Comparison of ENCODE assay signal across 8 cellular contexts in the genomic region with DNA sequence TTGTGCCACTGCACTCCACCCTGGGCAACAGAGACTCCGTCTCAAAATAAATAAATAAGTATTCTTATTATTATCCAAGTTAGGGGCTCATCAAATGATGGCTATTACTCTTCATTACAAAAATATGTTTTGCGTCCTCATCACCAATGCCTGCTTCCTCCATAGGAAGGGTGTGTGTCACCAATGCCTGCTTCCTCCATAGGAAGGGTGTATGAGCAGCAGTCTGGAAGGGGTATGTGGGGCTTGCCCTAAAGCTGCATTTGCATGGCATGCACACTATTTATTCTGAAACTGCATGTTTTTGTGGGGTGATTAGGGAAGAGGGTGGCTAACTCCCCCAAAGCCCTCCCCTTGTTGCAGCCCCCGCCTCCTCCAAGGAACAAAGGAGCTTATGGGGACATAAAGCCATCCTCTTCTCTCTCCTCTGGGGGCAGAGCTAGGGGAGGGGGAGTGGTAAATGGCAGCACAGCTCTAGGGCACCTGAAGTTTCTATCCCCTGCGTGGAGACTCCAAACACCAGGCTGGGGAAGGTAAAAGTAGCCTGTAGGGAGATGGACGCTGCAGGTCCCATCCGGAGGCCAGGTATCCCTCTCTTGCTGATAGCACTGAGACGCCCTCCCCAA. TPM values are rescaled to one million over a fixed set of nuclear protein-coding genes. Genes with fewer than 3 reads are reported as not detected.
DNase-seq lines count a peak whose midpoint lies in the region; FAIRE-seq and TF ChIP-seq lines count a peak whose summit lies in the region.

No MANE protein-coding gene starts in this region.

- peak overlapping the region; percentile 86 to 92 (median 90) for H3K4me3 Mint-ChIP-seq in CD4-positive, alpha-beta memory T cell
- H3K4me3 Mint-ChIP-seq in activated naive CD4-positive, alpha-beta T cell treated with anti-CD3 and anti-CD28 coated beads, Interleukin-2, amount 50 U/mL, for 24 hours: peak overlapping the region; percentile 93

- dilution Hi-C loops in keratinocyte (cut with MboI; ENCODE audit: extremely low pct_ligation_motif_present, low sequenced_read_pairs): no loop called here

- TF ChIP-seq POLR2A in suprapubic skin (IDR thresholded peaks at IDR 0.05): no peak

- H2AFZ ChIP-seq in keratinocyte (ENCODE audit: control insufficient read depth, low read length): no peak overlapping the region

- H3K27me3 ChIP-seq in CD4-positive, alpha-beta memory T cell (ENCODE audit: insufficient read depth, low read length): no peaks in the 10 kb centered on the region
- H3K27me3 ChIP-seq in keratinocyte (ENCODE audit: control insufficient read depth, extremely low read depth, insufficient read depth, low read length) (no peaks in the 10 kb centered on the region), suprapubic skin (no peaks in the 10 kb centered on the region)

- TF ChIP-seq CTCF in keratinocyte (optimal IDR thresholded peaks at IDR 0.05 in 1 of 3, IDR thresholded peaks at IDR 0.05 in 1 of 3, conservative IDR thresholded peaks at IDR 0.05 in 1 of 3; ENCODE audit: extremely low read depth in 1 of 3, insufficient read depth in 2 of 3, low read length in 3 of 3) (no peak), suprapubic skin (IDR thresholded peaks at IDR 0.05) (no peak)

- 40% methylated on average over 5 of the region's 7 CpGs for WGBS in suprapubic skin

- peaks cover 26% of the 10 kb centered on the region for H3K4me1 ChIP-seq in CD4-positive, alpha-beta memory T cell (ENCODE audit: insufficient read depth, low read length)
- H3K4me1 ChIP-seq in keratinocyte (ENCODE audit: control insufficient read depth, extremely low read depth, insufficient read depth, low read length) (peaks cover 11% of the 10 kb centered on the region), suprapubic skin (peaks cover 30% of the 10 kb centered on the region)

- FAIRE-seq in keratinocyte (lab: Jason Lieb, UNC): no peak

- H3K4me1 Mint-ChIP-seq in CD4-positive, alpha-beta memory T cell: peaks cover 8 to 31% (median 21%) of the 10 kb centered on the region in 4 donors
- peaks cover 21% of the 10 kb centered on the region for H3K4me1 Mint-ChIP-seq in activated naive CD4-positive, alpha-beta T cell treated with anti-CD3 and anti-CD28 coated beads, Interleukin-2, amount 50 U/mL, for 24 hours

- H3K9me3 Mint-ChIP-seq in CD4-positive, alpha-beta memory T cell: no peaks in the 10 kb centered on the region
- no peaks in the 10 kb centered on the region for H3K9me3 Mint-ChIP-seq in activated naive CD4-positive, alpha-beta T cell treated with anti-CD3 and anti-CD28 coated beads, Interleukin-2, amount 50 U/mL, for 24 hours

- peak in 1 of 5 donors; percentile 4 for DNase-seq in CD4-positive, alpha-beta memory T cell
- no peak for DNase-seq in keratinocyte (ENCODE audit: low read depth, low spot score)
- DNase-seq in suprapubic skin (ENCODE audit: low spot score in 2 of 2): no peak
- no peak for DNase-seq in EL
- no peak for DNase-seq in NK-92 treated with Interleukin-12 subunit alpha and Interleukin-12 subunit beta, amount 100 ng/mL, for 24 hours (lab: John Stamatoyannopoulos, UW)
- no peak for DNase-seq in activated CD4-positive, CD25-positive, alpha-beta regulatory T cell treated with anti-CD3 and anti-CD28 coated beads, Interleukin-2, amount 50 U/mL, for 72 hours

- POLR2A ChIA-PET in CD4-positive, alpha-beta memory T cell (lab: Charles Lee; ENCODE audit: partially characterized antibody): interaction anchor here (1.5 to 4.2 kb wide), 4 partner anchors 55 to 105 kb away, joined by 6 to 28 read pairs (median 12); a partner anchor contains a TSS

- peak overlapping the region; percentile 57 to 88 (median 81) for H3K27ac Mint-ChIP-seq in CD4-positive, alpha-beta memory T cell
- no peak overlapping the region for H3K27ac Mint-ChIP-seq in activated naive CD4-positive, alpha-beta T cell treated with anti-CD3 and anti-CD28 coated beads, Interleukin-2, amount 50 U/mL, for 24 hours

- H3K9me3 ChIP-seq in CD4-positive, alpha-beta memory T cell (ENCODE audit: control insufficient read depth in 1 of 2, low read length in 2 of 2): no peaks in the 10 kb centered on the region
- H3K9me3 ChIP-seq in KOPT-K1 (ENCODE audit: insufficient read depth, low read length, poor library complexity, severe bottlenecking): no peaks in the 10 kb centered on the region
- H3K9me3 ChIP-seq in keratinocyte (ENCODE audit: control insufficient read depth, low read depth, low read length): no peaks in the 10 kb centered on the region
- no peaks in the 10 kb centered on the region for H3K9me3 ChIP-seq in suprapubic skin

- intact Hi-C loops in CD4-positive, alpha-beta memory T cell (cut with micrococcal nuclease): no loop called here

- no peaks in the 10 kb centered on the region for H3K36me3 ChIP-seq in CD4-positive, alpha-beta memory T cell (ENCODE audit: insufficient read depth, low read length)
- H3K36me3 ChIP-seq in KOPT-K1 (ENCODE audit: insufficient read depth, low read length): peaks cover 40% of the 10 kb centered on the region
- peaks cover 4 to 6% of the 10 kb centered on the region in 2 experiments for H3K36me3 ChIP-seq in keratinocyte (ENCODE audit: control insufficient read depth in 2 of 2, extremely low read depth in 1 of 2, insufficient read depth in 2 of 2, low read length in 2 of 2)
- no peaks in the 10 kb centered on the region for H3K36me3 ChIP-seq in suprapubic skin

- H3K4me2 ChIP-seq in keratinocyte (ENCODE audit: control insufficient read depth, extremely low read depth, insufficient read depth, low read depth, low read length): peak overlapping the region; percentile 53

- peak overlapping the region; percentile 66 for H3K27ac ChIP-seq in CD4-positive, alpha-beta memory T cell (ENCODE audit: low read depth, low read length)
- H3K27ac ChIP-seq in KOPT-K1 (ENCODE audit: low read depth, low read length, poor library complexity, severe bottlenecking): peak overlapping the region; percentile 85
- no peak overlapping the region for H3K27ac ChIP-seq in keratinocyte (ENCODE audit: control insufficient read depth, insufficient read depth, low read length)
- H3K27ac ChIP-seq in suprapubic skin: no peak overlapping the region

- peaks cover 6 to 11% of the 10 kb centered on the region in 2 donors for H3K36me3 Mint-ChIP-seq in CD4-positive, alpha-beta memory T cell
- H3K36me3 Mint-ChIP-seq in activated naive CD4-positive, alpha-beta T cell treated with anti-CD3 and anti-CD28 coated beads, Interleukin-2, amount 50 U/mL, for 24 hours: peaks cover 4% of the 10 kb centered on the region

- no peaks in the 10 kb centered on the region for H4K20me1 ChIP-seq in keratinocyte (ENCODE audit: control insufficient read depth, extremely low read depth, insufficient read depth, low read length)

- no peaks in the 10 kb centered on the region for H3K9me1 ChIP-seq in keratinocyte (ENCODE audit: control insufficient read depth, extremely low read depth, insufficient read depth, low read length)

- peak overlapping the region; percentile 88 for H3K9ac ChIP-seq in keratinocyte (ENCODE audit: control insufficient read depth, extremely low read depth, insufficient read depth, low read length)

- H3K4me3 ChIP-seq in CD4-positive, alpha-beta memory T cell (ENCODE audit: low read length in 2 of 2): peak overlapping the region; percentile 21 to 82
- H3K4me3 ChIP-seq in keratinocyte (ENCODE audit: control insufficient read depth in 2 of 3, extremely low read depth in 1 of 3, insufficient read depth in 2 of 3, low read depth in 1 of 3, low read length in 3 of 3): peak overlapping the region; percentile 83 to 95 (median 84)
- peak overlapping the region; percentile 99 for H3K4me3 ChIP-seq in suprapubic skin

- H3K27me3 Mint-ChIP-seq in CD4-positive, alpha-beta memory T cell: no peaks in the 10 kb centered on the region
- H3K27me3 Mint-ChIP-seq in activated naive CD4-positive, alpha-beta T cell treated with anti-CD3 and anti-CD28 coated beads, Interleukin-2, amount 50 U/mL, for 24 hours: no peaks in the 10 kb centered on the region

- CTCF ChIA-PET in CD4-positive, alpha-beta memory T cell (lab: Charles Lee; ENCODE audit: partially characterized antibody): interaction anchor here (1.0 kb wide), 1 partner anchor 9 kb away, joined by 3 read pairs; no protein-coding TSS in a partner anchor

- peaks cover 30% of the 10 kb centered on the region for H3K79me2 ChIP-seq in keratinocyte (ENCODE audit: control insufficient read depth, insufficient read depth, low read length)

- no peak for TF ChIP-seq EP300 in suprapubic skin (IDR thresholded peaks at IDR 0.05)

RNA-seq across cellular contexts. Expression of a gene that starts 1.3 kb away (rescaled TPM):
- 10 to 100 TPM; 17.0 to 20.0 TPM for total RNA-seq in CD4-positive, alpha-beta memory T cell
- 10 to 100 TPM; 13.4 to 20.6 TPM for polyA plus RNA-seq in CD4-positive, alpha-beta memory T cell
- polyA plus RNA-seq in keratinocyte: 18.6 to 25.1 TPM (median 22.9 TPM) in 3 replicates
- 10.2 TPM for polyA plus RNA-seq in keratinocyte (2011; ENCODE audit: low read depth)
- polyA plus RNA-seq in keratinocyte (2011; cell fraction: cytosol; rRNA removed): 20.3 and 24.8 TPM in 2 replicates
- polyA plus RNA-seq in keratinocyte (2011; cell fraction: nucleus; rRNA removed): 28.6 and 35.1 TPM in 2 replicates
- 15.7 and 19.0 TPM in 2 replicates for polyA plus RNA-seq in keratinocyte (2012; ENCODE audit: low replicate concordance)
- polyA minus RNA-seq in keratinocyte: 27.6 to 36.0 TPM (median 32.6 TPM) in 3 replicates
- 37.6 TPM for polyA minus RNA-seq in keratinocyte (2011; cell fraction: cytosol; rRNA and poly(A)+ RNA removed)
- 24.1 and 32.4 TPM in 2 replicates for polyA minus RNA-seq in keratinocyte (2011; cell fraction: nucleus; rRNA and poly(A)+ RNA removed)
- 10 to 100 TPM; 18.4 to 25.8 (median 25.0) TPM for total RNA-seq in suprapubic skin

RNA-seq across cellular contexts. Expression of a gene that starts 57.0 kb away (rescaled TPM):
- total RNA-seq in CD4-positive, alpha-beta memory T cell: 100 to 1,000 TPM; 143 to 144 TPM
- polyA plus RNA-seq in CD4-positive, alpha-beta memory T cell: 100 to 1,000 TPM; 142 to 231 TPM
- 109 to 141 TPM (median 115 TPM) in 3 replicates for polyA plus RNA-seq in keratinocyte
- polyA plus RNA-seq in keratinocyte (2011; ENCODE audit: low read depth): 109 TPM
- polyA plus RNA-seq in keratinocyte (2011; cell fraction: cytosol; rRNA removed): 112 and 151 TPM in 2 replicates
- 151 and 155 TPM in 2 replicates for polyA plus RNA-seq in keratinocyte (2011; cell fraction: nucleus; rRNA removed)
- polyA plus RNA-seq in keratinocyte (2012; ENCODE audit: low replicate concordance): 66.9 and 75.8 TPM in 2 replicates
- polyA minus RNA-seq in keratinocyte: 90.5 to 201 TPM (median 158 TPM) in 3 replicates
- 102 TPM for polyA minus RNA-seq in keratinocyte (2011; cell fraction: cytosol; rRNA and poly(A)+ RNA removed)
- 54.0 and 93.0 TPM in 2 replicates for polyA minus RNA-seq in keratinocyte (2011; cell fraction: nucleus; rRNA and poly(A)+ RNA removed)
- 100 to 1,000 TPM in 3 of 4 donors, 10 to 100 TPM in 1; 94.3 to 227 (median 120) TPM for total RNA-seq in suprapubic skin

Comparison
In these comparisons a context has a peak if more than half of its experiments do, and no peak if none do; other contexts are left out.
1. H3K27ac ChIP-seq: peak in CD4-positive, alpha-beta memory T cell (single experiment) and KOPT-K1 (single experiment); none in keratinocyte (single experiment) and suprapubic skin (single experiment).
2. Peak in every context shown above with its lines, with median percentiles within 50 percentile points of each other: H3K4me3 ChIP-seq.